ENCODE assay signal across 1 cellular context in the genomic region with DNA sequence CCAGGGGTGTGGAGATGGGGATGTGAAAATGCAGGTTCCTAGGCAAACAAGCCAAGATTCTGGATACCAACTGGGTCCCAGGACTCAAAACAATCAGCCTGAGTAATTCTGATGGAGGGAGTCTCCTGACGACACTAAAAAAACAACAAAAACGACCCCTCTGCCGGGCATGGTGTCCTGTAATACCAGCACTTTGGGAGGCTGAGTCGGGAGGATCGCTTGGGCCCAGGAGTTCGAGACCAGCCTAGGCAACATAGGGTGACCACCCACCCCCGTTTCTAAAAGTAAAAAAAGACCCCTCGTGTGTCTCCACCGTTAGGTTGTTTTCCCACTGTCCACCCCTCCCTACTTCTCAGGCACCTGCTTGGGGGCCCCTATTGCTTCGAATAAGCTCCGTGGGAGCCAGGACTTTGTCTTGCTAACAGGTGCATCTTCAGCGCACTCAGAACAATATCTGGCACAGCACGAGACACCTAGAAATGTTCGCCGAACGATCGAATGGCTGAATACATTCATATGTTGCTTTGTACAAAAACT.
A peak's percentile ranks its signal among the peaks of the same experiment; 100 is the strongest.
TF ChIP-seq lines count a peak whose summit lies in the region.

No MANE protein-coding gene starts in this region.

TF ChIP-seq in K562, 482 proteins besides CTCF, POLR2A, EP300 and RAD21 (continued from another document and continues in another):
- TF ChIP-seq, protein P1, sequence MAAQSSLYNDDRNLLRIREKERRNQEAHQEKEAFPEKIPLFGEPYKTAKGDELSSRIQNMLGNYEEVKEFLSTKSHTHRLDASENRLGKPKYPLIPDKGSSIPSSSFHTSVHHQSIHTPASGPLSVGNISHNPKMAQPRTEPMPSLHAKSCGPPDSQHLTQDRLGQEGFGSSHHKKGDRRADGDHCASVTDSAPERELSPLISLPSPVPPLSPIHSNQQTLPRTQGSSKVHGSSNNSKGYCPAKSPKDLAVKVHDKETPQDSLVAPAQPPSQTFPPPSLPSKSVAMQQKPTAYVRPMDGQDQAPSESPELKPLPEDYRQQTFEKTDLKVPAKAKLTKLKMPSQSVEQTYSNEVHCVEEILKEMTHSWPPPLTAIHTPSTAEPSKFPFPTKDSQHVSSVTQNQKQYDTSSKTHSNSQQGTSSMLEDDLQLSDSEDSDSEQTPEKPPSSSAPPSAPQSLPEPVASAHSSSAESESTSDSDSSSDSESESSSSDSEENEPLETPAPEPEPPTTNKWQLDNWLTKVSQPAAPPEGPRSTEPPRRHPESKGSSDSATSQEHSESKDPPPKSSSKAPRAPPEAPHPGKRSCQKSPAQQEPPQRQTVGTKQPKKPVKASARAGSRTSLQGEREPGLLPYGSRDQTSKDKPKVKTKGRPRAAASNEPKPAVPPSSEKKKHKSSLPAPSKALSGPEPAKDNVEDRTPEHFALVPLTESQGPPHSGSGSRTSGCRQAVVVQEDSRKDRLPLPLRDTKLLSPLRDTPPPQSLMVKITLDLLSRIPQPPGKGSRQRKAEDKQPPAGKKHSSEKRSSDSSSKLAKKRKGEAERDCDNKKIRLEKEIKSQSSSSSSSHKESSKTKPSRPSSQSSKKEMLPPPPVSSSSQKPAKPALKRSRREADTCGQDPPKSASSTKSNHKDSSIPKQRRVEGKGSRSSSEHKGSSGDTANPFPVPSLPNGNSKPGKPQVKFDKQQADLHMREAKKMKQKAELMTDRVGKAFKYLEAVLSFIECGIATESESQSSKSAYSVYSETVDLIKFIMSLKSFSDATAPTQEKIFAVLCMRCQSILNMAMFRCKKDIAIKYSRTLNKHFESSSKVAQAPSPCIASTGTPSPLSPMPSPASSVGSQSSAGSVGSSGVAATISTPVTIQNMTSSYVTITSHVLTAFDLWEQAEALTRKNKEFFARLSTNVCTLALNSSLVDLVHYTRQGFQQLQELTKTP (IDR thresholded peaks at IDR 0.05; ENCODE audit: low read depth in 1 of 2, partially characterized antibody in 2 of 2): peak in 1 of 2 experiments; percentile 44
- TF ChIP-seq ESRRB (CRISPR knock-in tag; IDR thresholded peaks at IDR 0.05; ENCODE audit: borderline replicate concordance) (no peak), HMG20B (CRISPR knock-in tag; IDR thresholded peaks at IDR 0.05) (no peak), LEF1 (IDR thresholded peaks at IDR 0.05) (0 out of 2 replicates have a peak, but pooled peaks have one; percentile 35), TARDBP (IDR thresholded peaks at IDR 0.05) (no peak), ZNF143 (CRISPR knock-in tag; IDR thresholded peaks at IDR 0.05) (no peak), SREBF2 (CRISPR knock-in tag; IDR thresholded peaks at IDR 0.05) (no peak), ZC3H4 (CRISPR knock-in tag; IDR thresholded peaks at IDR 0.05; ENCODE audit: borderline replicate concordance) (0 out of 2 replicates have a peak, but pooled peaks have one; percentile 56), NFATC3 (IDR thresholded peaks at IDR 0.05) (no peak), FOXA3 (CRISPR knock-in tag; conservative IDR thresholded peaks at IDR 0.05 in 1 of 2, IDR thresholded peaks at IDR 0.05 in 1 of 2) (no peak), CHD2 (IDR thresholded peaks at IDR 0.05; ENCODE audit: low read depth, low read length) (no peak), SNRNP70 (optimal IDR thresholded peaks at IDR 0.05; ENCODE audit: low read depth, low read length) (no peak), ZNF311 (CRISPR knock-in tag; IDR thresholded peaks at IDR 0.05) (no peak), CC2D1A (IDR thresholded peaks at IDR 0.05) (0 out of 2 replicates have a peak, but pooled peaks have one; percentile 21), NCOA4 (IDR thresholded peaks at IDR 0.05; ENCODE audit: partially characterized antibody) (no peak), ZNF445 (CRISPR knock-in tag; IDR thresholded peaks at IDR 0.05; ENCODE audit: low read depth) (no peak), SP1 (CRISPR knock-in tag; IDR thresholded peaks at IDR 0.05) (peak; percentile 59), ZBED1 (IDR thresholded peaks at IDR 0.05) (no peak), MIER1 (IDR thresholded peaks at IDR 0.05; ENCODE audit: low read depth) (0 out of 2 replicates have a peak, but pooled peaks have one; percentile 66), ARNT (IDR thresholded peaks at IDR 0.05) (no peak), ZBTB8A (IDR thresholded peaks at IDR 0.05; ENCODE audit: partially characterized antibody) (no peak), NBN (IDR thresholded peaks at IDR 0.05; ENCODE audit: low read depth) (no peak), SMARCA5 (IDR thresholded peaks at IDR 0.05) (no peak), SRF (CRISPR knock-in tag; IDR thresholded peaks at IDR 0.05) (0 out of 4 replicates have a peak, but pooled peaks of 1 of the 2 experiments have one; percentile 3), MTA2 (IDR thresholded peaks at IDR 0.05; ENCODE audit: low read depth) (no peak), E2F3 (CRISPR knock-in tag; IDR thresholded peaks at IDR 0.05) (0 out of 2 replicates have a peak, but pooled peaks have one; percentile 43), BRD4 (IDR thresholded peaks at IDR 0.05) (no peak), PHF8 (IDR thresholded peaks at IDR 0.05; ENCODE audit: borderline replicate concordance, low read length) (no peak), DACH1 (IDR thresholded peaks at IDR 0.05; ENCODE audit: partially characterized antibody) (no peak)
- TF ChIP-seq, protein P2, sequence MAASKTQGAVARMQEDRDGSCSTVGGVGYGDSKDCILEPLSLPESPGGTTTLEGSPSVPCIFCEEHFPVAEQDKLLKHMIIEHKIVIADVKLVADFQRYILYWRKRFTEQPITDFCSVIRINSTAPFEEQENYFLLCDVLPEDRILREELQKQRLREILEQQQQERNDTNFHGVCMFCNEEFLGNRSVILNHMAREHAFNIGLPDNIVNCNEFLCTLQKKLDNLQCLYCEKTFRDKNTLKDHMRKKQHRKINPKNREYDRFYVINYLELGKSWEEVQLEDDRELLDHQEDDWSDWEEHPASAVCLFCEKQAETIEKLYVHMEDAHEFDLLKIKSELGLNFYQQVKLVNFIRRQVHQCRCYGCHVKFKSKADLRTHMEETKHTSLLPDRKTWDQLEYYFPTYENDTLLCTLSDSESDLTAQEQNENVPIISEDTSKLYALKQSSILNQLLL (CRISPR knock-in tag; IDR thresholded peaks at IDR 0.05; ENCODE audit: borderline replicate concordance): no peak
- TF ChIP-seq, protein P3, sequence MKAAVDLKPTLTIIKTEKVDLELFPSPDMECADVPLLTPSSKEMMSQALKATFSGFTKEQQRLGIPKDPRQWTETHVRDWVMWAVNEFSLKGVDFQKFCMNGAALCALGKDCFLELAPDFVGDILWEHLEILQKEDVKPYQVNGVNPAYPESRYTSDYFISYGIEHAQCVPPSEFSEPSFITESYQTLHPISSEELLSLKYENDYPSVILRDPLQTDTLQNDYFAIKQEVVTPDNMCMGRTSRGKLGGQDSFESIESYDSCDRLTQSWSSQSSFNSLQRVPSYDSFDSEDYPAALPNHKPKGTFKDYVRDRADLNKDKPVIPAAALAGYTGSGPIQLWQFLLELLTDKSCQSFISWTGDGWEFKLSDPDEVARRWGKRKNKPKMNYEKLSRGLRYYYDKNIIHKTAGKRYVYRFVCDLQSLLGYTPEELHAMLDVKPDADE (conservative IDR thresholded peaks at IDR 0.05; ENCODE audit: control insufficient read depth, low read depth, low read length): no peak
- TF ChIP-seq, protein P4, sequence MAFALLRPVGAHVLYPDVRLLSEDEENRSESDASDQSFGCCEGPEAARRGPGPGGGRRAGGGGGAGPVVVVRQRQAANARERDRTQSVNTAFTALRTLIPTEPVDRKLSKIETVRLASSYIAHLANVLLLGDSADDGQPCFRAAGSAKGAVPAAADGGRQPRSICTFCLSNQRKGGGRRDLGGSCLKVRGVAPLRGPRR (CRISPR knock-in tag; IDR thresholded peaks at IDR 0.05): no peak
- TF ChIP-seq, protein P5, sequence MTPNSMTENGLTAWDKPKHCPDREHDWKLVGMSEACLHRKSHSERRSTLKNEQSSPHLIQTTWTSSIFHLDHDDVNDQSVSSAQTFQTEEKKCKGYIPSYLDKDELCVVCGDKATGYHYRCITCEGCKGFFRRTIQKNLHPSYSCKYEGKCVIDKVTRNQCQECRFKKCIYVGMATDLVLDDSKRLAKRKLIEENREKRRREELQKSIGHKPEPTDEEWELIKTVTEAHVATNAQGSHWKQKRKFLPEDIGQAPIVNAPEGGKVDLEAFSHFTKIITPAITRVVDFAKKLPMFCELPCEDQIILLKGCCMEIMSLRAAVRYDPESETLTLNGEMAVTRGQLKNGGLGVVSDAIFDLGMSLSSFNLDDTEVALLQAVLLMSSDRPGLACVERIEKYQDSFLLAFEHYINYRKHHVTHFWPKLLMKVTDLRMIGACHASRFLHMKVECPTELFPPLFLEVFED (CRISPR knock-in tag; conservative IDR thresholded peaks at IDR 0.05): 0 out of 2 replicates have a peak, but pooled peaks have one; percentile 32
- TF ChIP-seq, protein P6, sequence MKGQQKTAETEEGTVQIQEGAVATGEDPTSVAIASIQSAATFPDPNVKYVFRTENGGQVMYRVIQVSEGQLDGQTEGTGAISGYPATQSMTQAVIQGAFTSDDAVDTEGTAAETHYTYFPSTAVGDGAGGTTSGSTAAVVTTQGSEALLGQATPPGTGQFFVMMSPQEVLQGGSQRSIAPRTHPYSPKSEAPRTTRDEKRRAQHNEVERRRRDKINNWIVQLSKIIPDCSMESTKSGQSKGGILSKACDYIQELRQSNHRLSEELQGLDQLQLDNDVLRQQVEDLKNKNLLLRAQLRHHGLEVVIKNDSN (CRISPR knock-in tag; IDR thresholded peaks at IDR 0.05): 0 out of 2 replicates have a peak, but pooled peaks have one; percentile 2
- TF ChIP-seq, protein P7, sequence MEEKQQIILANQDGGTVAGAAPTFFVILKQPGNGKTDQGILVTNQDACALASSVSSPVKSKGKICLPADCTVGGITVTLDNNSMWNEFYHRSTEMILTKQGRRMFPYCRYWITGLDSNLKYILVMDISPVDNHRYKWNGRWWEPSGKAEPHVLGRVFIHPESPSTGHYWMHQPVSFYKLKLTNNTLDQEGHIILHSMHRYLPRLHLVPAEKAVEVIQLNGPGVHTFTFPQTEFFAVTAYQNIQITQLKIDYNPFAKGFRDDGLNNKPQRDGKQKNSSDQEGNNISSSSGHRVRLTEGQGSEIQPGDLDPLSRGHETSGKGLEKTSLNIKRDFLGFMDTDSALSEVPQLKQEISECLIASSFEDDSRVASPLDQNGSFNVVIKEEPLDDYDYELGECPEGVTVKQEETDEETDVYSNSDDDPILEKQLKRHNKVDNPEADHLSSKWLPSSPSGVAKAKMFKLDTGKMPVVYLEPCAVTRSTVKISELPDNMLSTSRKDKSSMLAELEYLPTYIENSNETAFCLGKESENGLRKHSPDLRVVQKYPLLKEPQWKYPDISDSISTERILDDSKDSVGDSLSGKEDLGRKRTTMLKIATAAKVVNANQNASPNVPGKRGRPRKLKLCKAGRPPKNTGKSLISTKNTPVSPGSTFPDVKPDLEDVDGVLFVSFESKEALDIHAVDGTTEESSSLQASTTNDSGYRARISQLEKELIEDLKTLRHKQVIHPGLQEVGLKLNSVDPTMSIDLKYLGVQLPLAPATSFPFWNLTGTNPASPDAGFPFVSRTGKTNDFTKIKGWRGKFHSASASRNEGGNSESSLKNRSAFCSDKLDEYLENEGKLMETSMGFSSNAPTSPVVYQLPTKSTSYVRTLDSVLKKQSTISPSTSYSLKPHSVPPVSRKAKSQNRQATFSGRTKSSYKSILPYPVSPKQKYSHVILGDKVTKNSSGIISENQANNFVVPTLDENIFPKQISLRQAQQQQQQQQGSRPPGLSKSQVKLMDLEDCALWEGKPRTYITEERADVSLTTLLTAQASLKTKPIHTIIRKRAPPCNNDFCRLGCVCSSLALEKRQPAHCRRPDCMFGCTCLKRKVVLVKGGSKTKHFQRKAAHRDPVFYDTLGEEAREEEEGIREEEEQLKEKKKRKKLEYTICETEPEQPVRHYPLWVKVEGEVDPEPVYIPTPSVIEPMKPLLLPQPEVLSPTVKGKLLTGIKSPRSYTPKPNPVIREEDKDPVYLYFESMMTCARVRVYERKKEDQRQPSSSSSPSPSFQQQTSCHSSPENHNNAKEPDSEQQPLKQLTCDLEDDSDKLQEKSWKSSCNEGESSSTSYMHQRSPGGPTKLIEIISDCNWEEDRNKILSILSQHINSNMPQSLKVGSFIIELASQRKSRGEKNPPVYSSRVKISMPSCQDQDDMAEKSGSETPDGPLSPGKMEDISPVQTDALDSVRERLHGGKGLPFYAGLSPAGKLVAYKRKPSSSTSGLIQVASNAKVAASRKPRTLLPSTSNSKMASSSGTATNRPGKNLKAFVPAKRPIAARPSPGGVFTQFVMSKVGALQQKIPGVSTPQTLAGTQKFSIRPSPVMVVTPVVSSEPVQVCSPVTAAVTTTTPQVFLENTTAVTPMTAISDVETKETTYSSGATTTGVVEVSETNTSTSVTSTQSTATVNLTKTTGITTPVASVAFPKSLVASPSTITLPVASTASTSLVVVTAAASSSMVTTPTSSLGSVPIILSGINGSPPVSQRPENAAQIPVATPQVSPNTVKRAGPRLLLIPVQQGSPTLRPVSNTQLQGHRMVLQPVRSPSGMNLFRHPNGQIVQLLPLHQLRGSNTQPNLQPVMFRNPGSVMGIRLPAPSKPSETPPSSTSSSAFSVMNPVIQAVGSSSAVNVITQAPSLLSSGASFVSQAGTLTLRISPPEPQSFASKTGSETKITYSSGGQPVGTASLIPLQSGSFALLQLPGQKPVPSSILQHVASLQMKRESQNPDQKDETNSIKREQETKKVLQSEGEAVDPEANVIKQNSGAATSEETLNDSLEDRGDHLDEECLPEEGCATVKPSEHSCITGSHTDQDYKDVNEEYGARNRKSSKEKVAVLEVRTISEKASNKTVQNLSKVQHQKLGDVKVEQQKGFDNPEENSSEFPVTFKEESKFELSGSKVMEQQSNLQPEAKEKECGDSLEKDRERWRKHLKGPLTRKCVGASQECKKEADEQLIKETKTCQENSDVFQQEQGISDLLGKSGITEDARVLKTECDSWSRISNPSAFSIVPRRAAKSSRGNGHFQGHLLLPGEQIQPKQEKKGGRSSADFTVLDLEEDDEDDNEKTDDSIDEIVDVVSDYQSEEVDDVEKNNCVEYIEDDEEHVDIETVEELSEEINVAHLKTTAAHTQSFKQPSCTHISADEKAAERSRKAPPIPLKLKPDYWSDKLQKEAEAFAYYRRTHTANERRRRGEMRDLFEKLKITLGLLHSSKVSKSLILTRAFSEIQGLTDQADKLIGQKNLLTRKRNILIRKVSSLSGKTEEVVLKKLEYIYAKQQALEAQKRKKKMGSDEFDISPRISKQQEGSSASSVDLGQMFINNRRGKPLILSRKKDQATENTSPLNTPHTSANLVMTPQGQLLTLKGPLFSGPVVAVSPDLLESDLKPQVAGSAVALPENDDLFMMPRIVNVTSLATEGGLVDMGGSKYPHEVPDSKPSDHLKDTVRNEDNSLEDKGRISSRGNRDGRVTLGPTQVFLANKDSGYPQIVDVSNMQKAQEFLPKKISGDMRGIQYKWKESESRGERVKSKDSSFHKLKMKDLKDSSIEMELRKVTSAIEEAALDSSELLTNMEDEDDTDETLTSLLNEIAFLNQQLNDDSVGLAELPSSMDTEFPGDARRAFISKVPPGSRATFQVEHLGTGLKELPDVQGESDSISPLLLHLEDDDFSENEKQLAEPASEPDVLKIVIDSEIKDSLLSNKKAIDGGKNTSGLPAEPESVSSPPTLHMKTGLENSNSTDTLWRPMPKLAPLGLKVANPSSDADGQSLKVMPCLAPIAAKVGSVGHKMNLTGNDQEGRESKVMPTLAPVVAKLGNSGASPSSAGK (IDR thresholded peaks at IDR 0.05): 0 out of 2 replicates have a peak, but pooled peaks have one; percentile 13
- TF ChIP-seq, protein P8, sequence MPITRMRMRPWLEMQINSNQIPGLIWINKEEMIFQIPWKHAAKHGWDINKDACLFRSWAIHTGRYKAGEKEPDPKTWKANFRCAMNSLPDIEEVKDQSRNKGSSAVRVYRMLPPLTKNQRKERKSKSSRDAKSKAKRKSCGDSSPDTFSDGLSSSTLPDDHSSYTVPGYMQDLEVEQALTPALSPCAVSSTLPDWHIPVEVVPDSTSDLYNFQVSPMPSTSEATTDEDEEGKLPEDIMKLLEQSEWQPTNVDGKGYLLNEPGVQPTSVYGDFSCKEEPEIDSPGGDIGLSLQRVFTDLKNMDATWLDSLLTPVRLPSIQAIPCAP (CRISPR knock-in tag; IDR thresholded peaks at IDR 0.05; ENCODE audit: borderline replicate concordance): 0 out of 2 replicates have a peak, but pooled peaks have one; percentile 79
